ENCODE assay signal across 20 cellular contexts in the genomic region with DNA sequence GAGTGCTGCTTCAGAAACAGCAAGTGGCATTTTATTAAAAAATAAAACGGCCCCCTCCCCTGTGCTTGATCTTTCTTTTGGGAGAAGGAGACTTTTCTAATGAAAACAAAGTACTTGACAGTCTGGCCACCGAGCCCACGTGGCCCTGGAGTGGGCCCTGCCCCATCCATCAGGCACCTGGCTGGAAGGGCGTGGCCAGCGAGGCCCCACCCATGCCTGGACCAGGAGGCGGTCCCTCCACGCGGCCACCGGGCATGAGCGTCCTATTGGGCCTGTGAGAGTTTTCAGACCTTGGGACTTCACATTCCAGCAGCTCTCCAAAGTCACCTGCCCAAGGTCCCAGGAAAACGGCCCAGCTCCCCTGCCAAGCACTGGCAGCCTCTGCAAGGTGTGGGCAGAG.
DNase-seq lines count a peak whose midpoint lies in the region; ATAC-seq and TF ChIP-seq lines count a peak whose summit lies in the region.
"Had no signal": no experiment of that assay in that cellular context is flagged by ENCODE, and none has a peak within 500 bp of the region (broad histone marks: within the 10 kb centered on the region; RNA-seq: fewer than 3 reads in every experiment).

No MANE protein-coding gene starts in this region.

- TF ChIP-seq POLR2A in stomach (IDR thresholded peaks at IDR 0.05), result no peak

- H3K4me1 ChIP-seq in stomach, result peaks cover 8 to 89% (median 55%) of the 10 kb centered on the region in 4 donors
- H3K4me1 ChIP-seq: BLaER1, testis had no signal

- H3K27ac ChIP-seq in stomach, result peak overlapping the region; percentile 54 to 78 (median 57)
- H3K27ac ChIP-seq: BLaER1, testis had no signal

- DNase-seq in DMS53 (lab: John Stamatoyannopoulos, UW), result peak; percentile 58
- no peak for DNase-seq in DMS53 treated with DMSO at 0.1 percent for 48 hours (lab: John Stamatoyannopoulos, UW; ENCODE audit: unreplicated experiment)
- DNase-seq in RPMI8226, result peak; percentile 59
- DNase-seq in left colon, result no peak
- DNase-seq in stomach, result peak; percentile 60
- DNase-seq in endothelial cell (ENCODE audit: low spot score), result no peak
- no peak for DNase-seq in C1 segment of cervical spinal cord (lab: John Stamatoyannopoulos, UW)
- DNase-seq: 8988T; activated CD4-positive, alpha-beta T cell treated with anti-CD3 and anti-CD28 coated beads, Interleukin-2, amount 10 ng/mL, durations not matched to agents 24 days and 14 days; activated CD8-positive, alpha-beta memory T cell treated with anti-CD3 and anti-CD28 coated beads, Interleukin-2, amount 50 U/mL, for 4 hours; activated gamma-delta T cell; central memory CD4-positive, alpha-beta T cell; MV-4-11; natural killer cell; NCI-H2081 treated with DMSO at 0.1 percent for 48 hours; posterior cingulate gyrus; testis had no signal

- H3K27me3 Mint-ChIP-seq in endothelial cell (ENCODE audit: unreplicated experiment), result peaks cover 15% of the 10 kb centered on the region
- H3K27me3 Mint-ChIP-seq: activated CD4-positive, alpha-beta T cell treated with anti-CD3 and anti-CD28 coated beads, Interleukin-2, amount 10 ng/mL, durations not matched to agents 24 days and 14 days had no signal

- TF ChIP-seq CTCF in stomach (IDR thresholded peaks at IDR 0.05), result no peak
- TF ChIP-seq CTCF in endothelial cell (IDR thresholded peaks at IDR 0.05; ENCODE audit: unreplicated experiment), result no peak

- WGBS in stomach, 5 donors, result 26 to 45% (median 37%) methylated on average over 11 of the region's 11 CpGs

- no peaks in the 10 kb centered on the region for H3K36me3 Mint-ChIP-seq in endothelial cell (ENCODE audit: low read depth, unreplicated experiment)
- H3K36me3 Mint-ChIP-seq: natural killer cell had no signal

- H3K4me1 Mint-ChIP-seq in endothelial cell (ENCODE audit: unreplicated experiment), result no peaks in the 10 kb centered on the region
- H3K4me1 Mint-ChIP-seq: activated CD4-positive, alpha-beta T cell treated with anti-CD3 and anti-CD28 coated beads, Interleukin-2, amount 10 ng/mL, durations not matched to agents 24 days and 14 days; natural killer cell had no signal

- no peak overlapping the region for H3K27ac Mint-ChIP-seq in endothelial cell (ENCODE audit: unreplicated experiment)
- H3K27ac Mint-ChIP-seq: activated CD4-positive, alpha-beta T cell treated with anti-CD3 and anti-CD28 coated beads, Interleukin-2, amount 10 ng/mL, durations not matched to agents 24 days and 14 days had no signal

- intact Hi-C loops in left colon (cut with DNase I, micrococcal nuclease) (no loop called here), stomach (cut with DNase I; ENCODE audit: low total_unique reads) (no loop called here)

- H3K9me3 Mint-ChIP-seq in endothelial cell (ENCODE audit: unreplicated experiment), result no peaks in the 10 kb centered on the region
- H3K9me3 Mint-ChIP-seq: activated CD4-positive, alpha-beta T cell treated with anti-CD3 and anti-CD28 coated beads, Interleukin-2, amount 10 ng/mL, durations not matched to agents 24 days and 14 days; natural killer cell had no signal

- H3K4me3 ChIP-seq in stomach, result no peak overlapping the region
- H3K4me3 ChIP-seq: BLaER1, testis had no signal

- H3K27me3 ChIP-seq in stomach, result no peaks in the 10 kb centered on the region
- H3K27me3 ChIP-seq: BLaER1, testis had no signal

- H3K9me3 ChIP-seq in stomach, result no peaks in the 10 kb centered on the region
- H3K9me3 ChIP-seq: BLaER1, testis had no signal

- H3K36me3 ChIP-seq in stomach, result peaks cover 31 to 100% (median 85%) of the 10 kb centered on the region in 4 donors

- no peak overlapping the region for H3K4me3 Mint-ChIP-seq in endothelial cell (ENCODE audit: unreplicated experiment)
- H3K4me3 Mint-ChIP-seq: activated CD4-positive, alpha-beta T cell treated with anti-CD3 and anti-CD28 coated beads, Interleukin-2, amount 10 ng/mL, durations not matched to agents 24 days and 14 days had no signal

- peak; percentile 68 for ATAC-seq in left colon
- ATAC-seq in HG02610 (IDR thresholded peaks at IDR 0.05; ENCODE audit: unreplicated experiment), result no peak
- ATAC-seq: esophagus mucosa, natural killer cell had no signal

- no peak for TF ChIP-seq EP300 in stomach (IDR thresholded peaks at IDR 0.05)

Comparison
In these comparisons a context has a peak if more than half of its experiments do, and no peak if none do; other contexts are left out.
1. DNase-seq: peak in DMS53 (single experiment), RPMI8226 (single experiment) and stomach (single experiment); none in DMS53 treated with DMSO at 0.1 percent for 48 hours (single experiment), left colon (0 of 2), endothelial cell (single experiment) and C1 segment of cervical spinal cord (0 of 14).